Comparison of ENCODE assay signal across 8 cellular contexts in the genomic region with DNA sequence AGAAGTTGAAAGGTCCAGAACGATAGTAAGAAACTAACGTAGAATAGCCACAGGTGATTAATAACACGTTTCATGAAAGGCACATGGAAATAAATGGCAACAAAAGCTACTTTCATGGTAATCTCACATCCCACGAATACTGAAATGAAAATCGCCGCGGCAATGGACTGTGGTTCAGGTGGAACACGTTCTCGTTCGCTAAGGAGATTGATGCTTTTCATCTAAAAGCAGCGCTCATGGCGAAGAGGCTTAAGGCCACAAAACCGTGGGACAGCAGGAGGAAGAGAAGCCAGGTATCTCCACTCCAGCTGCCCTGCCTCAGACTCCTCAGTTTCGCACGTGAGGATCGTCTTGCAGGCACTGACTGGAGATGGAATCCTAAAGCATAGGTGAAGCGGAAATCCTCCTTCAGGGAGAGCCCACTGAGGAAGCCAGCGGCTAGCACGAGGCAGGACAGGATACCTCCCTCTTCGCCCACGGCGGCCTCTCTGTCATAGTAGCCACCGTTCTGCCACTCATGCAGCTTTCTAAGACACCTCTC. TPM values are rescaled to one million over a fixed set of nuclear protein-coding genes. Genes with fewer than 3 reads are reported as not detected.
DNase-seq lines count a peak whose midpoint lies in the region; ATAC-seq and TF ChIP-seq lines count a peak whose summit lies in the region.

No MANE protein-coding gene starts in this region.

- no peak for TF ChIP-seq POLR2A in tibial nerve (IDR thresholded peaks at IDR 0.05)

- peak overlapping the region; percentile 40 for H3K27ac ChIP-seq in brain microvascular endothelial cell
- peak overlapping the region; percentile 95 to 96 for H3K27ac ChIP-seq in liver (ENCODE audit: low read depth in 1 of 2, low read length in 2 of 2)
- H3K27ac ChIP-seq in tibial nerve: peak overlapping the region; percentile 79 to 93 (median 86)

- TF ChIP-seq CTCF in brain microvascular endothelial cell (IDR thresholded peaks at IDR 0.05; ENCODE audit: low read depth, low read length, missing control alignments) (no peak), liver (IDR thresholded peaks at IDR 0.05; ENCODE audit: low read depth, low read length, missing input control) (no peak), tibial nerve (IDR thresholded peaks at IDR 0.05) (no peak)

- no peaks in the 10 kb centered on the region for H3K36me3 Mint-ChIP-seq in T-helper 1 cell treated with Interleukin-12 subunit alpha and Interleukin-12 subunit beta and Interleukin-4 antibody, amounts not matched to agents 30 μg/mL and 1 μg/mL, for 36 hours (ENCODE audit: low read depth)

- no peak for DNase-seq in T-helper 1 cell
- DNase-seq in NCI-H2171 (lab: John Stamatoyannopoulos, UW): peak; percentile 82
- DNase-seq in brain microvascular endothelial cell: peak; percentile 0
- no peak for DNase-seq in tibial nerve (ENCODE audit: low spot score in 2 of 2)
- no peak for DNase-seq in NCI-H1048 (lab: John Stamatoyannopoulos, UW)

- peak overlapping the region; percentile 86 for H3K4me3 Mint-ChIP-seq in T-helper 1 cell treated with Interleukin-12 subunit alpha and Interleukin-12 subunit beta and Interleukin-4 antibody, amounts not matched to agents 30 μg/mL and 1 μg/mL, for 36 hours

- in situ Hi-C loops in brain microvascular endothelial cell (cut with HindIII; ENCODE audit: low pct_ligation_motif_present, low sequenced_read_pairs): no loop called here

- H3K9ac ChIP-seq in liver (ENCODE audit: low read depth in 1 of 2, low read length in 2 of 2): peak overlapping the region; percentile 73 to 94

- no peak for TF ChIP-seq EP300 in tibial nerve (IDR thresholded peaks at IDR 0.05)

- H3K4me3 ChIP-seq in brain microvascular endothelial cell (ENCODE audit: low read depth, low read length): peak overlapping the region; percentile 88
- peak overlapping the region; percentile 90 to 99 (median 99) for H3K4me3 ChIP-seq in liver (ENCODE audit: low read depth in 1 of 3, low read length in 3 of 3)
- peak overlapping the region; percentile 60 to 93 (median 82) for H3K4me3 ChIP-seq in tibial nerve

- no peak for TF ChIP-seq RAD21 in liver (IDR thresholded peaks at IDR 0.05)

- peaks cover 24% of the 10 kb centered on the region for H3K4me1 Mint-ChIP-seq in T-helper 1 cell treated with Interleukin-12 subunit alpha and Interleukin-12 subunit beta and Interleukin-4 antibody, amounts not matched to agents 30 μg/mL and 1 μg/mL, for 36 hours (ENCODE audit: low read depth)

- whole genome bisulfite sequencing in liver: 3% methylated on average over 23 of the region's 23 CpGs
- 1 to 3% methylated on average over 23 of the region's 23 CpGs for WGBS in tibial nerve, 2 donors

- peaks cover 25% of the 10 kb centered on the region for H3K27me3 Mint-ChIP-seq in T-helper 1 cell treated with Interleukin-12 subunit alpha and Interleukin-12 subunit beta and Interleukin-4 antibody, amounts not matched to agents 30 μg/mL and 1 μg/mL, for 36 hours (ENCODE audit: low read depth)

- H3K4me1 ChIP-seq in liver (ENCODE audit: control insufficient read depth in 4 of 4, insufficient read depth in 4 of 4, low read length in 3 of 4) (peaks cover 0 to 37% (median 10%) of the 10 kb centered on the region in 4 donors), tibial nerve (peaks cover 0 to 21% (median 3%) of the 10 kb centered on the region in 4 donors)

- H3K9me3 ChIP-seq in liver (ENCODE audit: control insufficient read depth in 4 of 4, low read length in 3 of 4): no peaks in the 10 kb centered on the region
- no peaks in the 10 kb centered on the region for H3K9me3 ChIP-seq in tibial nerve

- H3K36me3 ChIP-seq in brain microvascular endothelial cell (replicated peaks): no peaks in the 10 kb centered on the region
- H3K36me3 ChIP-seq in liver (ENCODE audit: control insufficient read depth in 4 of 4, insufficient read depth in 3 of 4, low read depth in 1 of 4, low read length in 3 of 4): no peaks in the 10 kb centered on the region
- H3K36me3 ChIP-seq in tibial nerve: no peaks in the 10 kb centered on the region

- H3K27me3 ChIP-seq in brain microvascular endothelial cell (replicated peaks) (no peaks in the 10 kb centered on the region), liver (ENCODE audit: control insufficient read depth in 4 of 4, insufficient read depth in 4 of 4, low read length in 3 of 4) (no peaks in the 10 kb centered on the region), tibial nerve (no peaks in the 10 kb centered on the region)

- ATAC-seq in HG02610 (IDR thresholded peaks at IDR 0.05; ENCODE audit: unreplicated experiment): peak; percentile 18

- H3K27ac Mint-ChIP-seq in T-helper 1 cell treated with Interleukin-12 subunit alpha and Interleukin-12 subunit beta and Interleukin-4 antibody, amounts not matched to agents 30 μg/mL and 1 μg/mL, for 36 hours: peak overlapping the region; percentile 89

- H3K9me3 Mint-ChIP-seq in T-helper 1 cell treated with Interleukin-12 subunit alpha and Interleukin-12 subunit beta and Interleukin-4 antibody, amounts not matched to agents 30 μg/mL and 1 μg/mL, for 36 hours: no peaks in the 10 kb centered on the region

TF ChIP-seq in liver, 16 proteins besides CTCF, POLR2A, EP300 and RAD21:
- TF ChIP-seq, protein P1, sequence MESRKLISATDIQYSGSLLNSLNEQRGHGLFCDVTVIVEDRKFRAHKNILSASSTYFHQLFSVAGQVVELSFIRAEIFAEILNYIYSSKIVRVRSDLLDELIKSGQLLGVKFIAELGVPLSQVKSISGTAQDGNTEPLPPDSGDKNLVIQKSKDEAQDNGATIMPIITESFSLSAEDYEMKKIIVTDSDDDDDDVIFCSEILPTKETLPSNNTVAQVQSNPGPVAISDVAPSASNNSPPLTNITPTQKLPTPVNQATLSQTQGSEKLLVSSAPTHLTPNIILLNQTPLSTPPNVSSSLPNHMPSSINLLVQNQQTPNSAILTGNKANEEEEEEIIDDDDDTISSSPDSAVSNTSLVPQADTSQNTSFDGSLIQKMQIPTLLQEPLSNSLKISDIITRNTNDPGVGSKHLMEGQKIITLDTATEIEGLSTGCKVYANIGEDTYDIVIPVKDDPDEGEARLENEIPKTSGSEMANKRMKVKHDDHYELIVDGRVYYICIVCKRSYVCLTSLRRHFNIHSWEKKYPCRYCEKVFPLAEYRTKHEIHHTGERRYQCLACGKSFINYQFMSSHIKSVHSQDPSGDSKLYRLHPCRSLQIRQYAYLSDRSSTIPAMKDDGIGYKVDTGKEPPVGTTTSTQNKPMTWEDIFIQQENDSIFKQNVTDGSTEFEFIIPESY (IDR thresholded peaks at IDR 0.05): no peak

RNA-seq across cellular contexts. Expression of a gene that starts 0.7 kb away (rescaled TPM):
- 10 to 100 TPM; 18.4 to 76.4 TPM for total RNA-seq in liver
- 10 to 100 TPM; 29.2 to 65.5 TPM for polyA plus RNA-seq in liver
- 10 to 100 TPM; 16.3 to 73.0 (median 36.8) TPM for total RNA-seq in tibial nerve

RNA-seq across cellular contexts. Expression of a gene that starts 21.1 kb away (rescaled TPM):
- total RNA-seq in liver (1 to 10 TPM in 1 of 2 donors, not detected in 1; 5.4 TPM), tibial nerve (not detected)
- polyA plus RNA-seq in liver: 10 to 100 TPM in 1 of 2 donors, 1 to 10 TPM in 1; 5.7 to 11.4 TPM

Comparison
In these comparisons a context has a peak if more than half of its experiments do, and no peak if none do; other contexts are left out.
1. DNase-seq: peak in NCI-H2171 (single experiment) and brain microvascular endothelial cell (single experiment); none in T-helper 1 cell (0 of 5), tibial nerve (0 of 2) and NCI-H1048 (single experiment).
2. H3K27ac ChIP-seq: peak in every context shown above with its lines; median percentile 96 in liver; 86 in tibial nerve; 40 in brain microvascular endothelial cell.
3. Peak in every context shown above with its lines, with median percentiles within 50 percentile points of each other: H3K4me3 ChIP-seq.